18 cellular contexts compared by ENCODE assay signal in the genomic region with DNA sequence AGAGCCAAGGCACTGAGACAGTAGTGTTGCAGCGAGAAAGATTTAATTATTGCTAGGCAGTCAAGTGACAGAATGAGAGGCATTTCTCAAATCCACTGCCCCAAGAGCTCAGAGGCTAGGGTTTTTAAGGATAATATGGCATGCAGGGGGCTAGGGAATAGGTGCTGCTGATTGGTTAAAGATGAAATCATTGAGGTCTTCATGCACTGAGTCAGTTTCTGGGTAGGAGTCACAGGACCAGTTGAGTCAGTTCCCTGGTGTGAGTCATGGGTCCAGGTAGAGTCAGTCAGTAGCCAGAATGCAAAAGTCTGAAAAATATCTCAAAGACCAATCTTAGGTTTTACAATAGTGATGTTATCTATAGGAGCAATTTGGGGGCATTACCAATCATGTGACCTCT.
DNase-seq lines count a peak whose midpoint lies in the region; ATAC-seq and TF ChIP-seq lines count a peak whose summit lies in the region.
"Had no signal": no experiment of that assay in that cellular context is flagged by ENCODE, and none has a peak within 500 bp of the region (broad histone marks: within the 10 kb centered on the region; RNA-seq: fewer than 3 reads in every experiment).

No MANE protein-coding gene starts in this region.

- H3K14ac ChIP-seq in trophoblast cell (ENCODE audit: low read length) = no peak overlapping the region

- no peaks in the 10 kb centered on the region for H4K20me1 ChIP-seq in GM23248 (ENCODE audit: insufficient read depth)

- H3K4me3 ChIP-seq in GM23248 (no peak overlapping the region), trophoblast cell (ENCODE audit: low read depth, low read length) (no peak overlapping the region)
- H3K4me3 ChIP-seq: prostate gland, upper lobe of right lung had no signal

- H2BK120ac ChIP-seq in trophoblast cell (ENCODE audit: insufficient read depth, low read length, poor library complexity) = no peak overlapping the region

- DNase-seq in activated CD8-positive, alpha-beta T cell treated with anti-CD3 and anti-CD28 coated beads for 36 hours = peak; percentile 34
- no peak for DNase-seq in activated CD8-positive, alpha-beta T cell treated with anti-CD3 and anti-CD28 coated beads, Interleukin-2, amount 10 ng/mL, durations not matched to agents 7 days and 5 days
- DNase-seq in GM23248 = peak; percentile 4
- peak; percentile 86 to 92 for DNase-seq in trophoblast cell
- DNase-seq in OCI-M1 (lab: John Stamatoyannopoulos, UW) = no peak
- DNase-seq in glutamatergic neuron = no peak
- DNase-seq: activated effector memory CD4-positive, alpha-beta T cell treated with Interleukin-2 at 50 U/mL for 16 hours; CD4-positive, alpha-beta T cell; DMS53; Kasumi-1; left cardiac atrium; NCI-H1417; upper lobe of right lung had no signal

- H3F3A ChIP-seq in GM23248 (ENCODE audit: insufficient read depth) = no peaks in the 10 kb centered on the region

- no peaks in the 10 kb centered on the region for H3K36me3 ChIP-seq in GM23248 (ENCODE audit: low read depth)
- H3K36me3 ChIP-seq in trophoblast cell (ENCODE audit: control insufficient read depth in 1 of 2, insufficient read depth in 2 of 2, low read length in 2 of 2) = no peaks in the 10 kb centered on the region
- H3K36me3 ChIP-seq: prostate gland, upper lobe of right lung had no signal

- H3K27me3 ChIP-seq in GM23248 (replicated peaks; ENCODE audit: insufficient read depth) (no peaks in the 10 kb centered on the region), trophoblast cell (ENCODE audit: insufficient read depth, low read length) (no peaks in the 10 kb centered on the region)
- H3K27me3 ChIP-seq: upper lobe of right lung had no signal

- no peak overlapping the region for H2BK12ac ChIP-seq in trophoblast cell (ENCODE audit: low read length)

- H2AFZ ChIP-seq in GM23248 = no peak overlapping the region
- H2AFZ ChIP-seq in trophoblast cell (ENCODE audit: insufficient read depth, low read length, poor library complexity) = no peak overlapping the region

- H3K9me3 Mint-ChIP-seq in activated CD8-positive, alpha-beta T cell treated with anti-CD3 and anti-CD28 coated beads for 36 hours = no peaks in the 10 kb centered on the region
- H3K9me3 Mint-ChIP-seq in activated CD8-positive, alpha-beta T cell treated with anti-CD3 and anti-CD28 coated beads, Interleukin-2, amount 10 ng/mL, durations not matched to agents 7 days and 5 days (ENCODE audit: insufficient read depth) = no peaks in the 10 kb centered on the region
- peaks cover 9% of the 10 kb centered on the region for H3K9me3 Mint-ChIP-seq in activated T-helper 17 cell treated with anti-CD3 and anti-CD28 coated beads, Interleukin-2, amount 50 U/mL, for 72 hours
- H3K9me3 Mint-ChIP-seq in glutamatergic neuron (ENCODE audit: unreplicated experiment) = peaks cover 4% of the 10 kb centered on the region

- H3K4me2 ChIP-seq in GM23248 (ENCODE audit: unreplicated experiment) (no peak overlapping the region), trophoblast cell (ENCODE audit: low read length) (no peak overlapping the region)

- no peak for TF ChIP-seq CTCF in activated CD8-positive, alpha-beta T cell treated with anti-CD3 and anti-CD28 coated beads for 36 hours (IDR thresholded peaks at IDR 0.05)
- no peak for TF ChIP-seq CTCF in glutamatergic neuron (IDR thresholded peaks at IDR 0.05; ENCODE audit: partially characterized antibody, unreplicated experiment)

- CTCF ChIA-PET in activated CD8-positive, alpha-beta T cell treated with anti-CD3 and anti-CD28 coated beads for 36 hours (lab: Charles Lee) = no interaction called here
- CTCF ChIA-PET in activated CD8-positive, alpha-beta T cell treated with anti-CD3 and anti-CD28 coated beads, Interleukin-2, amount 10 ng/mL, durations not matched to agents 7 days and 5 days (lab: Charles Lee) = no interaction called here

- no peak overlapping the region for H4K12ac ChIP-seq in trophoblast cell (ENCODE audit: low read depth, low read length)

- WGBS in GM23248 (ENCODE audit: low coverage in 1 of 2, low lambda C conversion rate in 2 of 2, missing lambda C conversion rate in 2 of 2), 2 experiments = 47 to 65% methylated on average over 1 of the region's 1 CpG
- WGBS in trophoblast cell (ENCODE audit: extremely low coverage, insufficient coverage, insufficient read length) = no CpG with 5 or more reads among the region's 1 CpG

- H3K4me1 Mint-ChIP-seq in activated CD8-positive, alpha-beta T cell treated with anti-CD3 and anti-CD28 coated beads for 36 hours (ENCODE audit: low read depth) = peaks cover 5% of the 10 kb centered on the region
- H3K4me1 Mint-ChIP-seq in activated CD8-positive, alpha-beta T cell treated with anti-CD3 and anti-CD28 coated beads, Interleukin-2, amount 10 ng/mL, durations not matched to agents 7 days and 5 days (ENCODE audit: low read depth) = no peaks in the 10 kb centered on the region
- peaks cover 4% of the 10 kb centered on the region for H3K4me1 Mint-ChIP-seq in activated T-helper 17 cell treated with anti-CD3 and anti-CD28 coated beads, Interleukin-2, amount 50 U/mL, for 72 hours
- H3K4me1 Mint-ChIP-seq in glutamatergic neuron (ENCODE audit: low read depth, unreplicated experiment) = peaks cover 6% of the 10 kb centered on the region

- H3K27ac Mint-ChIP-seq in activated CD8-positive, alpha-beta T cell treated with anti-CD3 and anti-CD28 coated beads for 36 hours = no peak overlapping the region
- H3K27ac Mint-ChIP-seq in activated CD8-positive, alpha-beta T cell treated with anti-CD3 and anti-CD28 coated beads, Interleukin-2, amount 10 ng/mL, durations not matched to agents 7 days and 5 days = no peak overlapping the region
- H3K27ac Mint-ChIP-seq in activated T-helper 17 cell treated with anti-CD3 and anti-CD28 coated beads, Interleukin-2, amount 50 U/mL, for 72 hours = no peak overlapping the region
- no peak overlapping the region for H3K27ac Mint-ChIP-seq in glutamatergic neuron (ENCODE audit: unreplicated experiment)
- H3K27ac Mint-ChIP-seq: CD4-positive, alpha-beta T cell; stimulated activated naive CD8-positive, alpha-beta T cell treated with anti-CD3 and anti-CD28 coated beads, Interleukin-15, Interleukin-2, amounts not matched to agents 100 ng/mL and 50 ng/mL, for 24 hours had no signal

- H4K91ac ChIP-seq in trophoblast cell (ENCODE audit: low read depth, low read length) = no peak overlapping the region

- H3K9ac ChIP-seq in GM23248 (no peak overlapping the region), trophoblast cell (ENCODE audit: low read length) (no peak overlapping the region)

- no peaks in the 10 kb centered on the region for H3K36me3 Mint-ChIP-seq in activated CD8-positive, alpha-beta T cell treated with anti-CD3 and anti-CD28 coated beads for 36 hours (ENCODE audit: low read depth)
- no peaks in the 10 kb centered on the region for H3K36me3 Mint-ChIP-seq in activated CD8-positive, alpha-beta T cell treated with anti-CD3 and anti-CD28 coated beads, Interleukin-2, amount 10 ng/mL, durations not matched to agents 7 days and 5 days (ENCODE audit: low read depth)
- no peaks in the 10 kb centered on the region for H3K36me3 Mint-ChIP-seq in activated T-helper 17 cell treated with anti-CD3 and anti-CD28 coated beads, Interleukin-2, amount 50 U/mL, for 72 hours (ENCODE audit: low read depth)
- H3K36me3 Mint-ChIP-seq in glutamatergic neuron (ENCODE audit: unreplicated experiment) = peaks cover 3% of the 10 kb centered on the region

- no peaks in the 10 kb centered on the region for H3K9me3 ChIP-seq in GM23248 (ENCODE audit: low read depth)
- H3K9me3 ChIP-seq in trophoblast cell (ENCODE audit: insufficient read depth, low read depth, low read length) = no peaks in the 10 kb centered on the region
- H3K9me3 ChIP-seq: prostate gland, upper lobe of right lung had no signal

- no peaks in the 10 kb centered on the region for H3K9me2 ChIP-seq in GM23248 (ENCODE audit: insufficient read depth)

- H3K4me3 Mint-ChIP-seq in activated CD8-positive, alpha-beta T cell treated with anti-CD3 and anti-CD28 coated beads for 36 hours = no peak overlapping the region
- no peak overlapping the region for H3K4me3 Mint-ChIP-seq in activated CD8-positive, alpha-beta T cell treated with anti-CD3 and anti-CD28 coated beads, Interleukin-2, amount 10 ng/mL, durations not matched to agents 7 days and 5 days
- no peak overlapping the region for H3K4me3 Mint-ChIP-seq in activated T-helper 17 cell treated with anti-CD3 and anti-CD28 coated beads, Interleukin-2, amount 50 U/mL, for 72 hours
- no peak overlapping the region for H3K4me3 Mint-ChIP-seq in glutamatergic neuron (ENCODE audit: unreplicated experiment)
- H3K4me3 Mint-ChIP-seq: CD4-positive, alpha-beta T cell; neural crest cell; stimulated activated naive CD8-positive, alpha-beta T cell treated with anti-CD3 and anti-CD28 coated beads, Interleukin-15, Interleukin-2, amounts not matched to agents 100 ng/mL and 50 ng/mL, for 24 hours had no signal

- H2BK5ac ChIP-seq in trophoblast cell (ENCODE audit: low read depth, low read length, poor library complexity) = no peak overlapping the region

- H3K79me2 ChIP-seq in GM23248 (ENCODE audit: insufficient read depth) (no peaks in the 10 kb centered on the region), trophoblast cell (ENCODE audit: control insufficient read depth, insufficient read depth, low read length, poor library complexity) (no peaks in the 10 kb centered on the region)

- H3K18ac ChIP-seq in trophoblast cell (ENCODE audit: low read length) = no peak overlapping the region

- no peak overlapping the region for H3K27ac ChIP-seq in GM23248
- H3K27ac ChIP-seq in trophoblast cell (ENCODE audit: low read depth, low read length) = no peak overlapping the region
- H3K27ac ChIP-seq: prostate gland, upper lobe of right lung had no signal

- no peak overlapping the region for H3K23ac ChIP-seq in trophoblast cell (ENCODE audit: low read length)

- peak; percentile 77 for ATAC-seq in activated CD8-positive, alpha-beta T cell treated with anti-CD3 and anti-CD28 coated beads for 36 hours
- no peak for ATAC-seq in activated CD8-positive, alpha-beta T cell treated with anti-CD3 and anti-CD28 coated beads, Interleukin-2, amount 10 ng/mL, durations not matched to agents 7 days and 5 days
- peak; percentile 97 for ATAC-seq in activated T-helper 17 cell treated with anti-CD3 and anti-CD28 coated beads, Interleukin-2, amount 50 U/mL, for 72 hours (replicated peaks)
- no peak for ATAC-seq in HG02981 (IDR thresholded peaks at IDR 0.05; ENCODE audit: unreplicated experiment)
- ATAC-seq: left cardiac atrium, upper lobe of right lung had no signal

- in situ Hi-C loops in GM23248 (cut with MboI) = no loop called here

- H4K8ac ChIP-seq in trophoblast cell (ENCODE audit: low read depth, low read length) = no peak overlapping the region

- intact Hi-C loops in activated CD8-positive, alpha-beta T cell treated with anti-CD3 and anti-CD28 coated beads for 36 hours (cut with micrococcal nuclease) = no loop called here

- H3K4ac ChIP-seq in trophoblast cell (ENCODE audit: low read depth, low read length) = no peak overlapping the region

- peaks cover 1% of the 10 kb centered on the region for H3K27me3 Mint-ChIP-seq in activated CD8-positive, alpha-beta T cell treated with anti-CD3 and anti-CD28 coated beads for 36 hours
- H3K27me3 Mint-ChIP-seq in activated CD8-positive, alpha-beta T cell treated with anti-CD3 and anti-CD28 coated beads, Interleukin-2, amount 10 ng/mL, durations not matched to agents 7 days and 5 days (ENCODE audit: low read depth) = peaks cover 5% of the 10 kb centered on the region
- peaks cover 17% of the 10 kb centered on the region for H3K27me3 Mint-ChIP-seq in activated T-helper 17 cell treated with anti-CD3 and anti-CD28 coated beads, Interleukin-2, amount 50 U/mL, for 72 hours
- H3K27me3 Mint-ChIP-seq in glutamatergic neuron (ENCODE audit: unreplicated experiment) = no peaks in the 10 kb centered on the region
- H3K27me3 Mint-ChIP-seq: CD4-positive, alpha-beta T cell had no signal

- H3K4me1 ChIP-seq in GM23248 (ENCODE audit: insufficient read depth) (no peaks in the 10 kb centered on the region), trophoblast cell (ENCODE audit: control insufficient read depth in 1 of 2, insufficient read depth in 2 of 2, low read length in 2 of 2) (peaks cover 0 to 7% of the 10 kb centered on the region in 2 experiments)
- H3K4me1 ChIP-seq: prostate gland, upper lobe of right lung had no signal

- no peaks in the 10 kb centered on the region for H3K79me1 ChIP-seq in trophoblast cell (ENCODE audit: low read length)

- H2AK5ac ChIP-seq in trophoblast cell (ENCODE audit: low read length) = no peak overlapping the region

- POLR2A ChIA-PET in activated CD8-positive, alpha-beta T cell treated with anti-CD3 and anti-CD28 coated beads for 36 hours (lab: Charles Lee) = interaction anchor here (0.6 kb wide), 1 partner anchor 24 kb away, joined by 3 read pairs; no protein-coding TSS in a partner anchor
- POLR2A ChIA-PET in activated CD8-positive, alpha-beta T cell treated with anti-CD3 and anti-CD28 coated beads, Interleukin-2, amount 10 ng/mL, durations not matched to agents 7 days and 5 days (lab: Charles Lee) = no interaction called here

Comparison
In these comparisons a context has a peak if more than half of its experiments do, and no peak if none do; other contexts are left out.
1. ATAC-seq: peak in activated CD8-positive, alpha-beta T cell treated with anti-CD3 and anti-CD28 coated beads for 36 hours (single experiment) and activated T-helper 17 cell treated with anti-CD3 and anti-CD28 coated beads, Interleukin-2, amount 50 U/mL, for 72 hours (single experiment); none in activated CD8-positive, alpha-beta T cell treated with anti-CD3 and anti-CD28 coated beads, Interleukin-2, amount 10 ng/mL, durations not matched to agents 7 days and 5 days (single experiment) and HG02981 (single experiment).
2. DNase-seq: peak in activated CD8-positive, alpha-beta T cell treated with anti-CD3 and anti-CD28 coated beads for 36 hours (single experiment), GM23248 (single experiment) and trophoblast cell (2 of 2); none in activated CD8-positive, alpha-beta T cell treated with anti-CD3 and anti-CD28 coated beads, Interleukin-2, amount 10 ng/mL, durations not matched to agents 7 days and 5 days (single experiment), OCI-M1 (single experiment) and glutamatergic neuron (single experiment).